Comparison of ENCODE assay signal across 37 cellular contexts in genomic region chr17:67881083-67881482, GRCh38.
"Had no signal": no experiment of that assay in that cellular context is flagged by ENCODE, and none has a peak within 500 bp of the region (broad histone marks: within the 10 kb centered on the region; RNA-seq: fewer than 3 reads in every experiment).

No MANE protein-coding gene starts in this region.

- H3K9me3 Mint-ChIP-seq: activated B cell treated with CpG ODN at 0.5 μM for 24 hours; activated CD4-positive, alpha-beta memory T cell treated with anti-CD3 and anti-CD28 coated beads for 36 hours; activated CD4-positive, alpha-beta T cell treated with anti-CD3 and anti-CD28 coated beads, Interleukin-2, amount 10 ng/mL, durations not matched to agents 24 days and 14 days; activated CD8-positive, alpha-beta T cell treated with anti-CD3 and anti-CD28 coated beads for 36 hours; activated naive CD4-positive, alpha-beta T cell treated with anti-CD3 and anti-CD28 coated beads for 36 hours; activated naive CD4-positive, alpha-beta T cell treated with anti-CD3 and anti-CD28 coated beads, Interleukin-2, amount 50 U/mL, for 72 hours; activated naive CD8-positive, alpha-beta T cell treated with anti-CD3 and anti-CD28 coated beads for 36 hours; activated T-cell treated with anti-CD3 and anti-CD28 coated beads, Interleukin-2, amount 50 U/mL, for 4 hours; activated T-cell treated with anti-CD3 and anti-CD28 coated beads, Interleukin-2, amount 50 U/mL, for 72 hours; activated T-helper 1 cell treated with anti-CD3 and anti-CD28 coated beads, Interleukin-12 subunit alpha, Interleukin-12 subunit beta, Interleukin-2, Interleukin-4 antibody, amounts not matched to agents 30 ng/mL and 10 ng/mL and 1 ng/mL, durations not matched to agents 14 hours and 24 hours and 36 hours; activated T-helper 17 cell treated with anti-CD3 and anti-CD28 coated beads, Interleukin-2, amount 50 U/mL, for 72 hours; T-helper 1 cell treated with Interleukin-12 subunit alpha and Interleukin-12 subunit beta and Interleukin-4 antibody, amounts not matched to agents 30 μg/mL and 1 μg/mL, for 36 hours; T-helper 2 cell treated with Interferon-gamma antibody and Interleukin-4, amounts not matched to agents 5 μg/mL and 100 μg/mL, for 36 hours had no signal

- H3K9me3 ChIP-seq: adrenal gland, body of pancreas, breast epithelium had no signal

- DNase-seq: activated B cell treated with CpG ODN at 0.5 μM for 24 hours; activated CD4-positive, alpha-beta memory T cell treated with anti-CD3 and anti-CD28 coated beads for 36 hours; activated CD4-positive, alpha-beta T cell treated with anti-CD3 and anti-CD28 coated beads for 4 hours; activated CD4-positive, alpha-beta T cell treated with anti-CD3 and anti-CD28 coated beads, Interleukin-2, amount 10 ng/mL, durations not matched to agents 24 days and 14 days; activated CD4-positive, alpha-beta T cell treated with anti-CD3 and anti-CD28 coated beads, Interleukin-2, amount 50 U/mL, for 1 hour; activated CD4-positive, alpha-beta T cell treated with anti-CD3 and anti-CD28 coated beads, Interleukin-2, amount 50 U/mL, for 4 hours; activated CD4-positive, CD25-positive, alpha-beta regulatory T cell treated with anti-CD3 and anti-CD28 coated beads, Interleukin-2, amount 50 U/mL, for 72 hours; activated CD8-positive, alpha-beta memory T cell treated with anti-CD3 and anti-CD28 coated beads, Interleukin-2, amount 50 U/mL, for 4 hours; activated CD8-positive, alpha-beta T cell treated with anti-CD3 and anti-CD28 coated beads for 36 hours; activated effector memory CD4-positive, alpha-beta T cell treated with anti-CD3 and anti-CD28 coated beads, Interleukin-2, amount 50 U/mL, for 16 hours; activated gamma-delta T cell treated with Interleukin-2 at 50 U/mL for 16 hours; activated naive CD4-positive, alpha-beta T cell; activated naive CD4-positive, alpha-beta T cell treated with anti-CD3 and anti-CD28 coated beads for 36 hours; activated naive CD4-positive, alpha-beta T cell treated with anti-CD3 and anti-CD28 coated beads, Interleukin-2, amount 50 U/mL, for 16 hours; activated naive CD8-positive, alpha-beta T cell treated with anti-CD3 and anti-CD28 coated beads for 36 hours; activated T-cell treated with anti-CD3 and anti-CD28 coated beads for 4 hours; activated T-cell treated with anti-CD3 and anti-CD28 coated beads, Interleukin-2, amount 50 U/mL, for 1 hour; activated T-cell treated with anti-CD3 and anti-CD28 coated beads, Interleukin-2, amount 50 U/mL, for 4 hours; activated T-cell treated with anti-CD3 and anti-CD28 coated beads, Interleukin-2, amount 50 U/mL, for 72 hours; adrenal gland; amniotic stem cell; aorta; body of pancreas; brain microvascular endothelial cell; central memory CD4-positive, alpha-beta T cell; T-helper 1 cell; T-helper 2 cell; T-helper 9 cell had no signal

- H3K27me3 Mint-ChIP-seq: activated B cell treated with CpG ODN at 0.5 μM for 24 hours; activated CD4-positive, alpha-beta memory T cell treated with anti-CD3 and anti-CD28 coated beads for 36 hours; activated CD4-positive, alpha-beta T cell treated with anti-CD3 and anti-CD28 coated beads, Interleukin-2, amount 10 ng/mL, durations not matched to agents 24 days and 14 days; activated CD8-positive, alpha-beta T cell treated with anti-CD3 and anti-CD28 coated beads for 36 hours; activated naive CD8-positive, alpha-beta T cell treated with anti-CD3 and anti-CD28 coated beads for 36 hours; activated T-helper 17 cell treated with anti-CD3 and anti-CD28 coated beads, Interleukin-2, amount 50 U/mL, for 72 hours had no signal

- H3K27ac Mint-ChIP-seq: activated B cell treated with CpG ODN at 0.5 μM for 24 hours; activated CD4-positive, alpha-beta memory T cell treated with anti-CD3 and anti-CD28 coated beads for 36 hours; activated CD4-positive, alpha-beta T cell treated with anti-CD3 and anti-CD28 coated beads, Interleukin-2, amount 10 ng/mL, durations not matched to agents 24 days and 14 days; activated CD8-positive, alpha-beta T cell treated with anti-CD3 and anti-CD28 coated beads for 36 hours; activated naive CD4-positive, alpha-beta T cell treated with anti-CD3 and anti-CD28 coated beads for 36 hours; activated naive CD4-positive, alpha-beta T cell treated with anti-CD3 and anti-CD28 coated beads, Interleukin-2, amount 50 U/mL, for 72 hours; activated naive CD8-positive, alpha-beta T cell treated with anti-CD3 and anti-CD28 coated beads for 36 hours; activated T-cell treated with anti-CD3 and anti-CD28 coated beads, Interleukin-2, amount 50 U/mL, for 72 hours; activated T-helper 1 cell treated with anti-CD3 and anti-CD28 coated beads, Interleukin-12 subunit alpha, Interleukin-12 subunit beta, Interleukin-2, Interleukin-4 antibody, amounts not matched to agents 30 ng/mL and 10 ng/mL and 1 ng/mL, durations not matched to agents 14 hours and 24 hours and 36 hours; activated T-helper 17 cell treated with anti-CD3 and anti-CD28 coated beads, Interleukin-2, amount 50 U/mL, for 72 hours; T-helper 1 cell treated with Interleukin-12 subunit alpha and Interleukin-12 subunit beta and Interleukin-4 antibody, amounts not matched to agents 30 μg/mL and 1 μg/mL, for 36 hours; T-helper 2 cell treated with Interferon-gamma antibody and Interleukin-4, amounts not matched to agents 5 μg/mL and 100 μg/mL, for 36 hours had no signal

- FAIRE-seq: astrocyte, TTC549 had no signal

- H3K4me3 Mint-ChIP-seq: activated B cell treated with CpG ODN at 0.5 μM for 24 hours; activated CD4-positive, alpha-beta memory T cell treated with anti-CD3 and anti-CD28 coated beads for 36 hours; activated CD4-positive, alpha-beta T cell treated with anti-CD3 and anti-CD28 coated beads, Interleukin-2, amount 10 ng/mL, durations not matched to agents 24 days and 14 days; activated CD8-positive, alpha-beta T cell treated with anti-CD3 and anti-CD28 coated beads for 36 hours; activated naive CD4-positive, alpha-beta T cell treated with anti-CD3 and anti-CD28 coated beads for 36 hours; activated naive CD8-positive, alpha-beta T cell treated with anti-CD3 and anti-CD28 coated beads for 36 hours; activated T-cell treated with anti-CD3 and anti-CD28 coated beads, Interleukin-2, amount 50 U/mL, for 4 hours; activated T-cell treated with anti-CD3 and anti-CD28 coated beads, Interleukin-2, amount 50 U/mL, for 72 hours; activated T-helper 1 cell treated with anti-CD3 and anti-CD28 coated beads, Interleukin-12 subunit alpha, Interleukin-12 subunit beta, Interleukin-2, Interleukin-4 antibody, amounts not matched to agents 30 ng/mL and 10 ng/mL and 1 ng/mL, durations not matched to agents 14 hours and 24 hours and 36 hours; activated T-helper 17 cell treated with anti-CD3 and anti-CD28 coated beads, Interleukin-2, amount 50 U/mL, for 72 hours; T-helper 1 cell treated with Interleukin-12 subunit alpha and Interleukin-12 subunit beta and Interleukin-4 antibody, amounts not matched to agents 30 μg/mL and 1 μg/mL, for 36 hours; T-helper 2 cell treated with Interferon-gamma antibody and Interleukin-4, amounts not matched to agents 5 μg/mL and 100 μg/mL, for 36 hours had no signal

- H3K36me3 ChIP-seq: breast epithelium had no signal

- H3K4me1 ChIP-seq: adrenal gland, breast epithelium had no signal

- H3K4me3 ChIP-seq: adrenal gland, body of pancreas, breast epithelium had no signal

- H3K27ac ChIP-seq: adrenal gland, body of pancreas, brain microvascular endothelial cell, breast epithelium, VCaP had no signal

- ATAC-seq: activated CD8-positive, alpha-beta T cell treated with anti-CD3 and anti-CD28 coated beads for 36 hours; activated naive CD4-positive, alpha-beta T cell treated with anti-CD3 and anti-CD28 coated beads, Interleukin-2, amount 50 U/mL, for 72 hours; activated T-cell treated with anti-CD3 and anti-CD28 coated beads, Interleukin-2, amount 50 U/mL, for 4 hours; activated T-cell treated with anti-CD3 and anti-CD28 coated beads, Interleukin-2, amount 50 U/mL, for 72 hours; activated T-helper 17 cell treated with anti-CD3 and anti-CD28 coated beads, Interleukin-2, amount 50 U/mL, for 72 hours; body of pancreas had no signal

- H3K27me3 ChIP-seq: adrenal gland, body of pancreas, brain microvascular endothelial cell, breast epithelium had no signal
